Comparison of ENCODE assay signal across 1 cellular context in the genomic region with DNA sequence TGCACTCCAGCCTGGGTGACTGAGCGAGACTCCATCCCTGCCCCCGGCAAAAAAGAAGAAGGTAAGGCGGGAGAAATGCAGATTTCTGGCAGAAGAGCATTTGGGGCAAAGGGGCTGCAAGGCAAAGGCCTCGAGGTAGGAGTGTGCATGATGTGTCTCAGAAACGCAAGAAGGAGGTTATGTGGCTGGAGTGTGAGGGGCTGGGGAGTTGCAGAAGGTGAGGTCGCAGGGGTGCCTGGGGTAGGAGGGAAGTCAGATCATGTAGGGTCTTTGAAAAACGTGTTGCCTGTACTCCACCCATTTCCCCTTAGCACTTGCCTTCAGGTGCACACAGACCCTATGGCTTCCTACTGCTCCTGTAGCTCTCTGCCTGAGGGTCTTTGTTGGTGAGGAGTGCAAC.
TF ChIP-seq lines count a peak whose summit lies in the region.

No MANE protein-coding gene starts in this region.

TF ChIP-seq in H1, 55 proteins besides CTCF, POLR2A, EP300 and RAD21:
- no peak for TF ChIP-seq PHF8 (conservative IDR thresholded peaks at IDR 0.05; ENCODE audit: low read depth, low read length)
- TF ChIP-seq MAFK (IDR thresholded peaks at IDR 0.05; ENCODE audit: low read depth, low read length), result no peak
- TF ChIP-seq RFX5 (IDR thresholded peaks at IDR 0.05; ENCODE audit: borderline replicate concordance, low read depth, low read length), result no peak
- TF ChIP-seq EZH2 (IDR thresholded peaks at IDR 0.05; ENCODE audit: low read depth, low read length, severe bottlenecking), result no peak
- TF ChIP-seq SP2 (IDR thresholded peaks at IDR 0.05; ENCODE audit: low read length), result no peak
- TF ChIP-seq JUND (IDR thresholded peaks at IDR 0.05; ENCODE audit: low read length), result no peak
- no peak for TF ChIP-seq CEBPB (IDR thresholded peaks at IDR 0.05; ENCODE audit: low read depth, low read length)
- TF ChIP-seq TAF1 (IDR thresholded peaks at IDR 0.05; ENCODE audit: low read depth, low read length), result no peak
- TF ChIP-seq CHD2 (IDR thresholded peaks at IDR 0.05; ENCODE audit: low read length), result no peak
- TF ChIP-seq EGR1 (IDR thresholded peaks at IDR 0.05; ENCODE audit: borderline replicate concordance, low read depth, low read length), result no peak
- no peak for TF ChIP-seq HDAC6 (IDR thresholded peaks at IDR 0.05; ENCODE audit: low read depth, low read length)
- TF ChIP-seq SAP30 (IDR thresholded peaks at IDR 0.05; ENCODE audit: insufficient read depth, insufficient replicate concordance, low read length), result no peak
- TF ChIP-seq, protein P1, sequence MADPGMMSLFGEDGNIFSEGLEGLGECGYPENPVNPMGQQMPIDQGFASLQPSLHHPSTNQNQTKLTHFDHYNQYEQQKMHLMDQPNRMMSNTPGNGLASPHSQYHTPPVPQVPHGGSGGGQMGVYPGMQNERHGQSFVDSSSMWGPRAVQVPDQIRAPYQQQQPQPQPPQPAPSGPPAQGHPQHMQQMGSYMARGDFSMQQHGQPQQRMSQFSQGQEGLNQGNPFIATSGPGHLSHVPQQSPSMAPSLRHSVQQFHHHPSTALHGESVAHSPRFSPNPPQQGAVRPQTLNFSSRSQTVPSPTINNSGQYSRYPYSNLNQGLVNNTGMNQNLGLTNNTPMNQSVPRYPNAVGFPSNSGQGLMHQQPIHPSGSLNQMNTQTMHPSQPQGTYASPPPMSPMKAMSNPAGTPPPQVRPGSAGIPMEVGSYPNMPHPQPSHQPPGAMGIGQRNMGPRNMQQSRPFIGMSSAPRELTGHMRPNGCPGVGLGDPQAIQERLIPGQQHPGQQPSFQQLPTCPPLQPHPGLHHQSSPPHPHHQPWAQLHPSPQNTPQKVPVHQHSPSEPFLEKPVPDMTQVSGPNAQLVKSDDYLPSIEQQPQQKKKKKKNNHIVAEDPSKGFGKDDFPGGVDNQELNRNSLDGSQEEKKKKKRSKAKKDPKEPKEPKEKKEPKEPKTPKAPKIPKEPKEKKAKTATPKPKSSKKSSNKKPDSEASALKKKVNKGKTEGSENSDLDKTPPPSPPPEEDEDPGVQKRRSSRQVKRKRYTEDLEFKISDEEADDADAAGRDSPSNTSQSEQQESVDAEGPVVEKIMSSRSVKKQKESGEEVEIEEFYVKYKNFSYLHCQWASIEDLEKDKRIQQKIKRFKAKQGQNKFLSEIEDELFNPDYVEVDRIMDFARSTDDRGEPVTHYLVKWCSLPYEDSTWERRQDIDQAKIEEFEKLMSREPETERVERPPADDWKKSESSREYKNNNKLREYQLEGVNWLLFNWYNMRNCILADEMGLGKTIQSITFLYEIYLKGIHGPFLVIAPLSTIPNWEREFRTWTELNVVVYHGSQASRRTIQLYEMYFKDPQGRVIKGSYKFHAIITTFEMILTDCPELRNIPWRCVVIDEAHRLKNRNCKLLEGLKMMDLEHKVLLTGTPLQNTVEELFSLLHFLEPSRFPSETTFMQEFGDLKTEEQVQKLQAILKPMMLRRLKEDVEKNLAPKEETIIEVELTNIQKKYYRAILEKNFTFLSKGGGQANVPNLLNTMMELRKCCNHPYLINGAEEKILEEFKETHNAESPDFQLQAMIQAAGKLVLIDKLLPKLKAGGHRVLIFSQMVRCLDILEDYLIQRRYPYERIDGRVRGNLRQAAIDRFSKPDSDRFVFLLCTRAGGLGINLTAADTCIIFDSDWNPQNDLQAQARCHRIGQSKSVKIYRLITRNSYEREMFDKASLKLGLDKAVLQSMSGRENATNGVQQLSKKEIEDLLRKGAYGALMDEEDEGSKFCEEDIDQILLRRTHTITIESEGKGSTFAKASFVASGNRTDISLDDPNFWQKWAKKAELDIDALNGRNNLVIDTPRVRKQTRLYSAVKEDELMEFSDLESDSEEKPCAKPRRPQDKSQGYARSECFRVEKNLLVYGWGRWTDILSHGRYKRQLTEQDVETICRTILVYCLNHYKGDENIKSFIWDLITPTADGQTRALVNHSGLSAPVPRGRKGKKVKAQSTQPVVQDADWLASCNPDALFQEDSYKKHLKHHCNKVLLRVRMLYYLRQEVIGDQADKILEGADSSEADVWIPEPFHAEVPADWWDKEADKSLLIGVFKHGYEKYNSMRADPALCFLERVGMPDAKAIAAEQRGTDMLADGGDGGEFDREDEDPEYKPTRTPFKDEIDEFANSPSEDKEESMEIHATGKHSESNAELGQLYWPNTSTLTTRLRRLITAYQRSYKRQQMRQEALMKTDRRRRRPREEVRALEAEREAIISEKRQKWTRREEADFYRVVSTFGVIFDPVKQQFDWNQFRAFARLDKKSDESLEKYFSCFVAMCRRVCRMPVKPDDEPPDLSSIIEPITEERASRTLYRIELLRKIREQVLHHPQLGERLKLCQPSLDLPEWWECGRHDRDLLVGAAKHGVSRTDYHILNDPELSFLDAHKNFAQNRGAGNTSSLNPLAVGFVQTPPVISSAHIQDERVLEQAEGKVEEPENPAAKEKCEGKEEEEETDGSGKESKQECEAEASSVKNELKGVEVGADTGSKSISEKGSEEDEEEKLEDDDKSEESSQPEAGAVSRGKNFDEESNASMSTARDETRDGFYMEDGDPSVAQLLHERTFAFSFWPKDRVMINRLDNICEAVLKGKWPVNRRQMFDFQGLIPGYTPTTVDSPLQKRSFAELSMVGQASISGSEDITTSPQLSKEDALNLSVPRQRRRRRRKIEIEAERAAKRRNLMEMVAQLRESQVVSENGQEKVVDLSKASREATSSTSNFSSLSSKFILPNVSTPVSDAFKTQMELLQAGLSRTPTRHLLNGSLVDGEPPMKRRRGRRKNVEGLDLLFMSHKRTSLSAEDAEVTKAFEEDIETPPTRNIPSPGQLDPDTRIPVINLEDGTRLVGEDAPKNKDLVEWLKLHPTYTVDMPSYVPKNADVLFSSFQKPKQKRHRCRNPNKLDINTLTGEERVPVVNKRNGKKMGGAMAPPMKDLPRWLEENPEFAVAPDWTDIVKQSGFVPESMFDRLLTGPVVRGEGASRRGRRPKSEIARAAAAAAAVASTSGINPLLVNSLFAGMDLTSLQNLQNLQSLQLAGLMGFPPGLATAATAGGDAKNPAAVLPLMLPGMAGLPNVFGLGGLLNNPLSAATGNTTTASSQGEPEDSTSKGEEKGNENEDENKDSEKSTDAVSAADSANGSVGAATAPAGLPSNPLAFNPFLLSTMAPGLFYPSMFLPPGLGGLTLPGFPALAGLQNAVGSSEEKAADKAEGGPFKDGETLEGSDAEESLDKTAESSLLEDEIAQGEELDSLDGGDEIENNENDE (IDR thresholded peaks at IDR 0.05; ENCODE audit: insufficient replicate concordance, low read length), result no peak
- no peak for TF ChIP-seq POU5F1 (IDR thresholded peaks at IDR 0.05; ENCODE audit: low read depth, low read length)
- TF ChIP-seq BACH1 (IDR thresholded peaks at IDR 0.05; ENCODE audit: low read length), result no peak
- TF ChIP-seq CBX5 (IDR thresholded peaks at IDR 0.05; ENCODE audit: low read depth, low read length), result no peak
- no peak for TF ChIP-seq TAF7 (optimal IDR thresholded peaks at IDR 0.05; ENCODE audit: borderline replicate concordance, low read depth, low read length)
- TF ChIP-seq, protein P2, sequence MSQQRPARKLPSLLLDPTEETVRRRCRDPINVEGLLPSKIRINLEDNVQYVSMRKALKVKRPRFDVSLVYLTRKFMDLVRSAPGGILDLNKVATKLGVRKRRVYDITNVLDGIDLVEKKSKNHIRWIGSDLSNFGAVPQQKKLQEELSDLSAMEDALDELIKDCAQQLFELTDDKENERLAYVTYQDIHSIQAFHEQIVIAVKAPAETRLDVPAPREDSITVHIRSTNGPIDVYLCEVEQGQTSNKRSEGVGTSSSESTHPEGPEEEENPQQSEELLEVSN (IDR thresholded peaks at IDR 0.05), result no peak
- no peak for TF ChIP-seq SUZ12 (IDR thresholded peaks at IDR 0.05; ENCODE audit: low read length)
- TF ChIP-seq GTF2F1 (IDR thresholded peaks at IDR 0.05; ENCODE audit: borderline replicate concordance, low read depth, low read length), result no peak
